Comparison of ENCODE assay signal across 10 cellular contexts in the genomic region with DNA sequence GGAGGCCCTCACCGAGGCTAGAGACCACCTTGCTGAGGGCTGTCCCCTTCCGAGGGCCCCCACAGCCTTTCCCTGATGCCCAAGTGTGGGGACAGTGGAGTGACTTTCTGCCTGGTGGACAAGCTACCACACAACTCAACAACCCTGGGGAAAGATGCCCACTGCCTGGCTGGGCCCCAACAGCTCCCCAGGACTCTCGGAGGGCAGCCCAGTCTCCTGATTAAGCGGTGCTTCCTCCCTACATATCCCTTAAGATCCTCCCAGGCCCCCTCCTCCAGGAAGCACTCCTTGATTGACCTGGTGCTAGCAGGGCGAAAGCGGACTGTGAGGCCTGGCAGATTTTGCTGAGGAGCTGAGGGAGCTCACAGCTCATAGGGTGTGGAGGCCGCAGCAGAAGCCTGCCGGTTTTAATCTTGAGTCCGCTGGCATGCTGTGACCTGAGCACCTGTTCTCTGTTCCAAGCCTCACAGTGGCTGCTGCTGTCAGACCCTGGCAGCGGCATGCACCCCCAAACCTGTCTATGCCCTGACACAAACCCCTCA. TPM values are rescaled to one million over a fixed set of nuclear protein-coding genes. Genes with fewer than 3 reads are reported as not detected.
DNase-seq lines count a peak whose midpoint lies in the region; ATAC-seq and TF ChIP-seq lines count a peak whose summit lies in the region.
"Had no signal": no experiment of that assay in that cellular context is flagged by ENCODE, and none has a peak within 500 bp of the region (broad histone marks: within the 10 kb centered on the region; RNA-seq: fewer than 3 reads in every experiment).

No MANE protein-coding gene starts in this region.

- peaks cover under 1 to 7% (median 3%) of the 10 kb centered on the region in 3 donors for H3K27me3 Mint-ChIP-seq in CD14-positive monocyte (ENCODE audit: low read depth in 3 of 3)

- H3K4me3 Mint-ChIP-seq in CD14-positive monocyte: no peak overlapping the region

- H3K4me2 ChIP-seq in neural cell (ENCODE audit: low read length) (no peak overlapping the region), PC-9 (no peak overlapping the region)

- peaks cover 41 to 43% of the 10 kb centered on the region in 2 donors for H3K4me1 ChIP-seq in ascending aorta
- H3K4me1 ChIP-seq in PC-9 (replicated peaks; ENCODE audit: insufficient read depth): 0 out of 2 replicates have a peak, but pooled peaks cover 4% of the 10 kb centered on the region

- POLR2A ChIA-PET in PC-9 (lab: Charles Lee; ENCODE audit: unreplicated experiment): interaction anchor here (0.6 kb wide), 1 partner anchor 57 kb away, joined by 6 read pairs; no protein-coding TSS in a partner anchor

- no peaks in the 10 kb centered on the region for H4K20me1 ChIP-seq in neural cell (ENCODE audit: insufficient read depth)
- no peaks in the 10 kb centered on the region for H4K20me1 ChIP-seq in PC-9 (ENCODE audit: insufficient read depth)

- intact Hi-C loops in CD14-positive monocyte (cut with micrococcal nuclease): loop anchor here in 1 of 2 donors (5.0 kb wide), 1 partner anchor 35 kb away; a partner anchor contains a TSS
- intact Hi-C loops in ascending aorta (cut with DNase I): loop anchor here (5.0 to 10.0 kb wide), 2 partner anchors 148 to 370 kb away; a partner anchor contains a TSS
- intact Hi-C loops in PC-9 (cut with micrococcal nuclease; ENCODE audit: unreplicated experiment): no loop called here

- H3K9me3 ChIP-seq in ascending aorta (no peaks in the 10 kb centered on the region), neural cell (ENCODE audit: low read length) (no peaks in the 10 kb centered on the region), PC-9 (ENCODE audit: insufficient read depth, low read depth) (no peaks in the 10 kb centered on the region)

- H3K9me3 Mint-ChIP-seq in CD14-positive monocyte: peaks cover 0 to 9% (median 3%) of the 10 kb centered on the region in 7 donors

- no peak overlapping the region for H3K9ac ChIP-seq in neural cell (ENCODE audit: low read length)

- H3F3A ChIP-seq in neural cell (ENCODE audit: insufficient read depth, low read length, poor library complexity, severe bottlenecking) (no peaks in the 10 kb centered on the region), PC-9 (ENCODE audit: insufficient read depth, low read depth) (peaks cover 9% of the 10 kb centered on the region; the same call in 1 of the 2 replicates)

- no peaks in the 10 kb centered on the region for H3K27me3 ChIP-seq in ascending aorta
- no peaks in the 10 kb centered on the region for H3K27me3 ChIP-seq in neural cell (ENCODE audit: insufficient read depth, low read depth, low read length)
- H3K27me3 ChIP-seq in PC-9 (ENCODE audit: insufficient read depth, low read depth): no peaks in the 10 kb centered on the region

- TF ChIP-seq CTCF in CD14-positive monocyte (IDR thresholded peaks at IDR 0.05) (no peak), ascending aorta (IDR thresholded peaks at IDR 0.05) (no peak), neural cell (IDR thresholded peaks at IDR 0.05; ENCODE audit: poor library complexity, severe bottlenecking) (no peak), PC-9 (conservative IDR thresholded peaks at IDR 0.05) (no peak)

- no peak for TF ChIP-seq RAD21 in neural cell (conservative IDR thresholded peaks at IDR 0.05)

- H3K79me2 ChIP-seq in neural cell (replicated peaks; ENCODE audit: insufficient read depth, low read length) (no peaks in the 10 kb centered on the region), PC-9 (ENCODE audit: low read depth) (0 out of 2 replicates have a peak, but pooled peaks cover 3% of the 10 kb centered on the region)

- H3K27ac ChIP-seq in ascending aorta (peak overlapping the region; percentile 92 to 95), neural cell (ENCODE audit: low read length) (no peak overlapping the region), PC-9 (no peak overlapping the region)

- H3K4me1 Mint-ChIP-seq in CD14-positive monocyte: peaks cover 22% of the 10 kb centered on the region

- no peak for TF ChIP-seq EP300 in neural cell (conservative IDR thresholded peaks at IDR 0.05; ENCODE audit: poor library complexity, severe bottlenecking)

- H3K4me3 ChIP-seq in ascending aorta (peak overlapping the region; percentile 35 to 67), neural cell (ENCODE audit: low read length) (peak overlapping the region; percentile 94), PC-9 (no peak overlapping the region)

- H3K9me2 ChIP-seq in neural cell (ENCODE audit: insufficient read depth, low read length): no peaks in the 10 kb centered on the region
- no peaks in the 10 kb centered on the region for H3K9me2 ChIP-seq in PC-9 (ENCODE audit: insufficient read depth)

- CTCF ChIA-PET in PC-9 (lab: Charles Lee): no interaction called here

- BruUV-seq in PC-9 (replicated peaks; lab: Mats Ljungman, UMichigan): no TSS peak

- peaks cover 27 to 37% of the 10 kb centered on the region in 2 donors for H3K36me3 ChIP-seq in ascending aorta
- H3K36me3 ChIP-seq in neural cell (ENCODE audit: insufficient read depth, low read length): no peaks in the 10 kb centered on the region
- peaks cover 3% of the 10 kb centered on the region; the same call in 1 of the 2 replicates for H3K36me3 ChIP-seq in PC-9 (ENCODE audit: low read depth)

- peaks cover 11 to 16% of the 10 kb centered on the region in 2 donors for H3K36me3 Mint-ChIP-seq in CD14-positive monocyte

- DNase-seq in 8988T (peak; percentile 24), CD14-positive monocyte (ENCODE audit: low spot score) (peak; percentile 41), ascending aorta (ENCODE audit: low spot score in 2 of 2) (no peak), NCI-H2171 treated with DMSO at 0.1 percent for 48 hours (lab: John Stamatoyannopoulos, UW) (no peak), PC-9 (no peak)
- DNase-seq: Kasumi-1, NCI-H2081 treated with DMSO at 0.1 percent for 48 hours had no signal

- ATAC-seq in HG03354 (IDR thresholded peaks at IDR 0.05; ENCODE audit: poor library complexity, severe bottlenecking, unreplicated experiment): no peak
- no peak for ATAC-seq in GM18867 (IDR thresholded peaks at IDR 0.05; ENCODE audit: unreplicated experiment)

- H3K27ac Mint-ChIP-seq in CD14-positive monocyte: peak overlapping the region in 1 of 7 donors; percentile 40

- no peak overlapping the region for H2AFZ ChIP-seq in neural cell (ENCODE audit: low read depth, low read length)
- H2AFZ ChIP-seq in PC-9: no peak overlapping the region

TF ChIP-seq in neural cell, 6 proteins besides CTCF, POLR2A, EP300 and RAD21:
- TF ChIP-seq MXI1 (conservative IDR thresholded peaks at IDR 0.05; ENCODE audit: poor library complexity, severe bottlenecking): no peak
- TF ChIP-seq TAF1 (IDR thresholded peaks at IDR 0.05; ENCODE audit: low read depth): no peak
- TF ChIP-seq, protein P1, sequence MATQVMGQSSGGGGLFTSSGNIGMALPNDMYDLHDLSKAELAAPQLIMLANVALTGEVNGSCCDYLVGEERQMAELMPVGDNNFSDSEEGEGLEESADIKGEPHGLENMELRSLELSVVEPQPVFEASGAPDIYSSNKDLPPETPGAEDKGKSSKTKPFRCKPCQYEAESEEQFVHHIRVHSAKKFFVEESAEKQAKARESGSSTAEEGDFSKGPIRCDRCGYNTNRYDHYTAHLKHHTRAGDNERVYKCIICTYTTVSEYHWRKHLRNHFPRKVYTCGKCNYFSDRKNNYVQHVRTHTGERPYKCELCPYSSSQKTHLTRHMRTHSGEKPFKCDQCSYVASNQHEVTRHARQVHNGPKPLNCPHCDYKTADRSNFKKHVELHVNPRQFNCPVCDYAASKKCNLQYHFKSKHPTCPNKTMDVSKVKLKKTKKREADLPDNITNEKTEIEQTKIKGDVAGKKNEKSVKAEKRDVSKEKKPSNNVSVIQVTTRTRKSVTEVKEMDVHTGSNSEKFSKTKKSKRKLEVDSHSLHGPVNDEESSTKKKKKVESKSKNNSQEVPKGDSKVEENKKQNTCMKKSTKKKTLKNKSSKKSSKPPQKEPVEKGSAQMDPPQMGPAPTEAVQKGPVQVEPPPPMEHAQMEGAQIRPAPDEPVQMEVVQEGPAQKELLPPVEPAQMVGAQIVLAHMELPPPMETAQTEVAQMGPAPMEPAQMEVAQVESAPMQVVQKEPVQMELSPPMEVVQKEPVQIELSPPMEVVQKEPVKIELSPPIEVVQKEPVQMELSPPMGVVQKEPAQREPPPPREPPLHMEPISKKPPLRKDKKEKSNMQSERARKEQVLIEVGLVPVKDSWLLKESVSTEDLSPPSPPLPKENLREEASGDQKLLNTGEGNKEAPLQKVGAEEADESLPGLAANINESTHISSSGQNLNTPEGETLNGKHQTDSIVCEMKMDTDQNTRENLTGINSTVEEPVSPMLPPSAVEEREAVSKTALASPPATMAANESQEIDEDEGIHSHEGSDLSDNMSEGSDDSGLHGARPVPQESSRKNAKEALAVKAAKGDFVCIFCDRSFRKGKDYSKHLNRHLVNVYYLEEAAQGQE (IDR thresholded peaks at IDR 0.05; ENCODE audit: borderline replicate concordance): no peak
- TF ChIP-seq POLR2AphosphoS5 (IDR thresholded peaks at IDR 0.05): no peak
- TF ChIP-seq EZH2 (IDR thresholded peaks at IDR 0.05; ENCODE audit: borderline replicate concordance, insufficient read depth, low read length, poor library complexity, severe bottlenecking): no peak
- TF ChIP-seq SMC3 (conservative IDR thresholded peaks at IDR 0.05; ENCODE audit: poor library complexity): no peak

RNA-seq across cellular contexts. Expression of a gene that starts 2.2 kb away (rescaled TPM):
- polyA plus RNA-seq in CD14-positive monocyte: 1 to 10 TPM; 4.6 to 5.3 TPM
- 231 TPM for total RNA-seq in ascending aorta
- polyA plus RNA-seq in neural cell: 51.2 and 57.5 TPM in 2 replicates
- 41.3 and 49.9 TPM in 2 replicates for polyA minus RNA-seq in neural cell
- total RNA-seq in PC-9 (2021): 73.4 and 90.4 TPM in 2 replicates

RNA-seq across cellular contexts. Expression of a gene that starts 15.8 kb away (rescaled TPM):
- polyA plus RNA-seq in CD14-positive monocyte (not detected), neural cell (not detected in 2 replicates)
- total RNA-seq in ascending aorta (not detected), PC-9 (2021) (5.4 and 5.9 TPM in 2 replicates)
- not detected in 2 replicates for polyA minus RNA-seq in neural cell

RNA-seq across cellular contexts. Expression of a gene that starts 33.7 kb away (rescaled TPM):
- 1 to 10 TPM; 1.3 to 1.6 TPM for polyA plus RNA-seq in CD14-positive monocyte
- 6.9 TPM for total RNA-seq in ascending aorta
- 1.7 and 3.4 TPM in 2 replicates for polyA plus RNA-seq in neural cell
- polyA minus RNA-seq in neural cell: 0.58 and 0.73 TPM in 2 replicates
- 10.5 and 22.8 TPM in 2 replicates for total RNA-seq in PC-9 (2021)

RNA-seq across cellular contexts. Expression of a gene that starts 34.0 kb away (rescaled TPM):
- polyA plus RNA-seq in CD14-positive monocyte (1 to 10 TPM; 2.0 to 3.0 TPM), neural cell (32.9 and 51.3 TPM in 2 replicates)
- total RNA-seq in ascending aorta (16.7 TPM), PC-9 (2021) (23.7 and 38.5 TPM in 2 replicates)
- polyA minus RNA-seq in neural cell: 10.4 and 11.0 TPM in 2 replicates

Comparison
In these comparisons a context has a peak if more than half of its experiments do, and no peak if none do; other contexts are left out.
1. DNase-seq: peak in 8988T (single experiment) and CD14-positive monocyte (single experiment); none in ascending aorta (0 of 2), NCI-H2171 treated with DMSO at 0.1 percent for 48 hours (single experiment) and PC-9 (0 of 2).
2. H3K27ac ChIP-seq: peak in ascending aorta (2 of 2); none in neural cell (single experiment) and PC-9 (single experiment).